In genomic region chr7:158085741-158086695, GRCh38 we compare ENCODE assay signal across 1 cellular context.
TF ChIP-seq lines count a peak whose summit lies in the region.

No MANE protein-coding gene starts in this region.

TF ChIP-seq in H1, 55 proteins besides CTCF, POLR2A, EP300 and RAD21 (continued from another document):
- TF ChIP-seq HDAC6 (IDR thresholded peaks at IDR 0.05; ENCODE audit: low read depth, low read length) (no peak), BACH1 (IDR thresholded peaks at IDR 0.05; ENCODE audit: low read length) (no peak), TAF1 (IDR thresholded peaks at IDR 0.05; ENCODE audit: low read depth, low read length) (no peak), KDM4A (IDR thresholded peaks at IDR 0.05; ENCODE audit: low read depth, low read length, severe bottlenecking) (no peak), SRF (IDR thresholded peaks at IDR 0.05; ENCODE audit: low read depth, low read length) (no peak), KDM1A (IDR thresholded peaks at IDR 0.05; ENCODE audit: borderline replicate concordance, low read length) (no peak)
